In genomic region chr17:60240290-60240689, GRCh38 we compare ENCODE assay signal across 26 cellular contexts.
"Had no signal": no experiment of that assay in that cellular context is flagged by ENCODE, and none has a peak within 500 bp of the region (broad histone marks: within the 10 kb centered on the region; RNA-seq: fewer than 3 reads in every experiment).

No MANE protein-coding gene starts in this region.

- H3K27me3 Mint-ChIP-seq: naive B cell; stimulated activated naive CD8-positive, alpha-beta T cell treated with anti-CD3 and anti-CD28 coated beads, Interleukin-15, Interleukin-2, amounts not matched to agents 100 ng/mL and 50 ng/mL, for 24 hours had no signal

- H3K9me3 ChIP-seq: ovary, prostate gland, suprapubic skin, thoracic aorta, tibial artery, uterus had no signal

- H3K4me1 ChIP-seq: left ventricle myocardium inferior, prostate gland, suprapubic skin, tibial artery, uterus had no signal

- H3K4me3 ChIP-seq: hepatocyte, left ventricle myocardium inferior, lung, ovary, prostate gland, skin epidermis, suprapubic skin, thoracic aorta, tibial artery, uterus had no signal

- H3K27ac Mint-ChIP-seq: mesothelial cell of epicardium; natural killer cell; nephron progenitor cell; stimulated activated effector memory CD8-positive, alpha-beta T cell treated with anti-CD3 and anti-CD28 coated beads, Interleukin-12 subunit alpha, Interleukin-12 subunit beta, amount 100 ng/mL, for 72 hours; stimulated activated naive CD8-positive, alpha-beta T cell treated with anti-CD3 and anti-CD28 coated beads, Interleukin-15, Interleukin-2, amounts not matched to agents 100 ng/mL and 50 ng/mL, for 24 hours had no signal

- H3K4me2 ChIP-seq: hepatocyte had no signal

- H3K4me1 Mint-ChIP-seq: mesothelial cell of epicardium; naive B cell; natural killer cell; nephron progenitor cell; stimulated activated effector memory CD8-positive, alpha-beta T cell treated with anti-CD3 and anti-CD28 coated beads, Interleukin-12 subunit alpha, Interleukin-12 subunit beta, amount 100 ng/mL, for 72 hours had no signal

- H3K27me3 ChIP-seq: hepatocyte, ovary, suprapubic skin, tibial artery, uterus had no signal

- H3K9me3 Mint-ChIP-seq: nephron progenitor cell; stimulated activated naive CD8-positive, alpha-beta T cell treated with anti-CD3 and anti-CD28 coated beads, Interleukin-15, Interleukin-2, amounts not matched to agents 100 ng/mL and 50 ng/mL, for 24 hours had no signal

- H3K79me2 ChIP-seq: hepatocyte had no signal

- H2AFZ ChIP-seq: hepatocyte had no signal

- H3K4me3 Mint-ChIP-seq: mesothelial cell of epicardium; natural killer cell; nephron progenitor cell; stimulated activated effector memory CD8-positive, alpha-beta T cell treated with anti-CD3 and anti-CD28 coated beads, Interleukin-12 subunit alpha, Interleukin-12 subunit beta, amount 100 ng/mL, for 72 hours; stimulated activated naive CD8-positive, alpha-beta T cell treated with anti-CD3 and anti-CD28 coated beads, Interleukin-15, Interleukin-2, amounts not matched to agents 100 ng/mL and 50 ng/mL, for 24 hours had no signal

- DNase-seq: islet precursor cell; left ventricle myocardium inferior; mesendoderm; naive B cell; natural killer cell; nephron progenitor cell; ovary; retina; right cardiac atrium; stimulated activated CD4-positive, alpha-beta T cell treated with anti-CD3 and anti-CD28 coated beads, Interleukin-12 subunit alpha, Interleukin-12 subunit beta, amount 100 ng/mL, for 4 hours; stimulated activated CD4-positive, alpha-beta T cell treated with anti-CD3 and anti-CD28 coated beads, Interleukin-15, amount 100 ng/mL, for 24 hours; stimulated activated CD4-positive, alpha-beta T cell treated with anti-CD3 and anti-CD28 coated beads, Interleukin-2, amount 100 ng/mL, for 24 hours; stimulated activated CD4-positive, alpha-beta T cell treated with anti-CD3 and anti-CD28 coated beads, Interleukin-4, amount 100 ng/mL, for 1 hour; stimulated activated naive CD4-positive, alpha-beta T cell; tibial artery; trophoblast cell; uterus had no signal

- H3K36me3 ChIP-seq: ovary, prostate gland, thoracic aorta, uterus had no signal

- H3K27ac ChIP-seq: hepatocyte, left ventricle myocardium inferior, ovary, prostate gland, skin epidermis, suprapubic skin, thoracic aorta, tibial artery, uterus had no signal
